15 cellular contexts compared by ENCODE assay signal in genomic region chr2:195450537-195451113, GRCh38.
A peak's percentile ranks its signal among the peaks of the same experiment; 100 is the strongest.
DNase-seq lines count a peak whose midpoint lies in the region; ATAC-seq and TF ChIP-seq lines count a peak whose summit lies in the region.
"Had no signal": no experiment of that assay in that cellular context is flagged by ENCODE, and none has a peak within 500 bp of the region (broad histone marks: within the 10 kb centered on the region; RNA-seq: fewer than 3 reads in every experiment).

No MANE protein-coding gene starts in this region.

- H3K4me2 ChIP-seq in fibroblast of lung (ENCODE audit: extremely low read depth, insufficient read depth, low read length), result peak overlapping the region; percentile 52
- H3K4me2 ChIP-seq: KMS-11 had no signal

- no peak overlapping the region for H3K27ac ChIP-seq in fibroblast of lung (ENCODE audit: insufficient read depth, low read length)
- H3K27ac ChIP-seq: KMS-11 had no signal

- TF ChIP-seq CTCF in fibroblast of lung (conservative IDR thresholded peaks at IDR 0.05 in 1 of 2, IDR thresholded peaks at IDR 0.05 in 1 of 2; ENCODE audit: low read depth in 1 of 2, low read length in 2 of 2), result no peak

- no peak overlapping the region for H3K9ac ChIP-seq in fibroblast of lung (ENCODE audit: insufficient read depth, low read length)
- H3K9ac ChIP-seq: KMS-11 had no signal

- no peak for DNase-seq in left ventricle myocardium superior
- DNase-seq in left cardiac atrium, result no peak
- DNase-seq in NCI-H82 (lab: John Stamatoyannopoulos, UW), result peak; percentile 48
- DNase-seq in fibroblast of lung (ENCODE audit: low read depth in 2 of 2), result peak in 1 of 2 donors; percentile 3
- DNase-seq in left colon, result no peak
- DNase-seq in anterior cingulate cortex (lab: John Stamatoyannopoulos, UW), result no peak
- DNase-seq in activated CD4-positive, alpha-beta T cell treated with anti-CD3 and anti-CD28 coated beads for 4 hours, result no peak
- DNase-seq in NCI-H1417 treated with DMSO at 0.1 percent for 48 hours (lab: John Stamatoyannopoulos, UW), result no peak
- DNase-seq: ACHN, AML-193, COR-L47, NCI-H1092, NCI-H187 treated with DMSO at 0.1 percent for 48 hours, SHP77 had no signal

- ATAC-seq in left ventricle myocardium superior (peak; percentile 48), left cardiac atrium (no peak), left colon (no peak)

- no peak overlapping the region for H2AFZ ChIP-seq in fibroblast of lung (ENCODE audit: low read length)

- no peaks in the 10 kb centered on the region for H3K79me2 ChIP-seq in fibroblast of lung (ENCODE audit: control insufficient read depth, insufficient read depth, low read length)

- H3K4me1 ChIP-seq in fibroblast of lung (ENCODE audit: control insufficient read depth, extremely low read depth, insufficient read depth, low read length), result no peaks in the 10 kb centered on the region

- no peak overlapping the region for H3K4me3 ChIP-seq in fibroblast of lung (replicated peaks in 1 of 4; ENCODE audit: control extremely low read depth in 1 of 4, insufficient read depth in 1 of 4, low read depth in 3 of 4, low read length in 4 of 4)

- no peaks in the 10 kb centered on the region for H3K36me3 ChIP-seq in fibroblast of lung (ENCODE audit: control insufficient read depth, insufficient read depth, low read length)

- H3K9me3 ChIP-seq in fibroblast of lung (ENCODE audit: control insufficient read depth, insufficient read depth, low read depth, low read length), result no peaks in the 10 kb centered on the region

- H4K20me1 ChIP-seq in fibroblast of lung (ENCODE audit: control insufficient read depth, extremely low read depth, insufficient read depth, low read length), result no peaks in the 10 kb centered on the region

- no peaks in the 10 kb centered on the region for H3K27me3 ChIP-seq in fibroblast of lung (ENCODE audit: control insufficient read depth, insufficient read depth, low read length)

- intact Hi-C loops in left ventricle myocardium superior (cut with micrococcal nuclease) (no loop called here), left cardiac atrium (cut with DNase I) (no loop called here), left colon (cut with DNase I, micrococcal nuclease) (no loop called here)
